In genomic region chr3:122948398-122948797, GRCh38 we compare ENCODE assay signal across 16 cellular contexts.
DNase-seq lines count a peak whose midpoint lies in the region; ATAC-seq and TF ChIP-seq lines count a peak whose summit lies in the region.
"Had no signal": no experiment of that assay in that cellular context is flagged by ENCODE, and none has a peak within 500 bp of the region (broad histone marks: within the 10 kb centered on the region; RNA-seq: fewer than 3 reads in every experiment).

No MANE protein-coding gene starts in this region.

- peaks cover 6 to 8% of the 10 kb centered on the region in 2 donors for H3K4me1 Mint-ChIP-seq in natural killer cell treated with Interleukin-12 subunit alpha and Interleukin-12 subunit beta and Interleukin-15 and Interleukin-18, amount 100 ng/mL, for 72 hours (ENCODE audit: low read depth in 2 of 2)
- H3K4me1 Mint-ChIP-seq: activated naive CD8-positive, alpha-beta T cell treated with anti-CD3 and anti-CD28 coated beads for 36 hours had no signal

- DNase-seq in H7 = peak; percentile 64
- peak; percentile 37 to 48 for DNase-seq in SJCRH30
- DNase-seq in left ventricle myocardium superior = peak; percentile 56
- no peak for DNase-seq in natural killer cell treated with Interleukin-12 subunit alpha and Interleukin-12 subunit beta and Interleukin-15 and Interleukin-18, amount 100 ng/mL, for 72 hours (ENCODE audit: low spot score)
- no peak for DNase-seq in testis
- DNase-seq in LoVo (ENCODE audit: low spot score) = no peak
- DNase-seq: activated CD4-positive, alpha-beta T cell treated with anti-CD3 and anti-CD28 coated beads, Interleukin-2, amount 50 U/mL, for 48 hours; activated naive CD8-positive, alpha-beta T cell treated with anti-CD3 and anti-CD28 coated beads for 36 hours; activated T-cell treated with anti-CD3 and anti-CD28 coated beads, Interleukin-2, amount 50 U/mL, for 24 hours; esophagus squamous epithelium; NCI-H1694 treated with DMSO at 0.1 percent for 48 hours; stimulated activated CD4-positive, alpha-beta T cell treated with anti-CD3 and anti-CD28 coated beads, Interleukin-2, amount 100 ng/mL, for 48 hours; substantia nigra had no signal

- no peak overlapping the region for H3K27ac ChIP-seq in BLaER1
- no peak overlapping the region for H3K27ac ChIP-seq in SJCRH30
- no peak overlapping the region for H3K27ac ChIP-seq in testis
- H3K27ac ChIP-seq: esophagus squamous epithelium, KMS-11 had no signal

- H3K4me2 ChIP-seq in BLaER1 = peak overlapping the region; percentile 42
- H3K4me2 ChIP-seq: KMS-11 had no signal

- H3K4me1 ChIP-seq in BLaER1 = peaks cover 58% of the 10 kb centered on the region
- H3K4me1 ChIP-seq in SJCRH30 = no peaks in the 10 kb centered on the region
- H3K4me1 ChIP-seq in testis = no peaks in the 10 kb centered on the region

- no peaks in the 10 kb centered on the region for H3K36me3 Mint-ChIP-seq in natural killer cell treated with Interleukin-12 subunit alpha and Interleukin-12 subunit beta and Interleukin-15 and Interleukin-18, amount 100 ng/mL, for 72 hours
- H3K36me3 Mint-ChIP-seq: activated naive CD8-positive, alpha-beta T cell treated with anti-CD3 and anti-CD28 coated beads for 36 hours had no signal

- intact Hi-C loops in left ventricle myocardium superior (cut with micrococcal nuclease) (loop anchor here (5.0 kb wide), 1 partner anchor 319 kb away; no protein-coding TSS in a partner anchor), testis (cut with DNase I; ENCODE audit: low total_unique reads) (loop anchor here (10.0 kb wide), 1 partner anchor 76 kb away; the partner anchor contains the start of gene SEMA5B)

- no peak overlapping the region for H3K4me3 Mint-ChIP-seq in natural killer cell treated with Interleukin-12 subunit alpha and Interleukin-12 subunit beta and Interleukin-15 and Interleukin-18, amount 100 ng/mL, for 72 hours
- H3K4me3 Mint-ChIP-seq: activated naive CD8-positive, alpha-beta T cell treated with anti-CD3 and anti-CD28 coated beads for 36 hours; activated T-cell treated with anti-CD3 and anti-CD28 coated beads, Interleukin-2, amount 50 U/mL, for 24 hours had no signal

- H3K36me3 ChIP-seq in BLaER1 (no peaks in the 10 kb centered on the region), H7 (replicated peaks; ENCODE audit: control insufficient read depth, insufficient read depth, low read length) (no peaks in the 10 kb centered on the region), SJCRH30 (no peaks in the 10 kb centered on the region), testis (ENCODE audit: low read depth, missing control alignments) (no peaks in the 10 kb centered on the region)
- H3K36me3 ChIP-seq: esophagus squamous epithelium had no signal

- 72 to 73% methylated on average over 5 to 7 of the region's 7 CpGs for WGBS in testis, 2 donors

- peaks cover 2% of the 10 kb centered on the region; the same call in 1 of the 2 replicates for H4K20me1 ChIP-seq in BLaER1

- no peak overlapping the region for H3K27ac Mint-ChIP-seq in natural killer cell treated with Interleukin-12 subunit alpha and Interleukin-12 subunit beta and Interleukin-15 and Interleukin-18, amount 100 ng/mL, for 72 hours
- H3K27ac Mint-ChIP-seq: activated naive CD8-positive, alpha-beta T cell treated with anti-CD3 and anti-CD28 coated beads for 36 hours; activated T-cell treated with anti-CD3 and anti-CD28 coated beads, Interleukin-2, amount 50 U/mL, for 24 hours had no signal

- no peaks in the 10 kb centered on the region for H3K9me3 Mint-ChIP-seq in natural killer cell treated with Interleukin-12 subunit alpha and Interleukin-12 subunit beta and Interleukin-15 and Interleukin-18, amount 100 ng/mL, for 72 hours
- H3K9me3 Mint-ChIP-seq: activated naive CD8-positive, alpha-beta T cell treated with anti-CD3 and anti-CD28 coated beads for 36 hours; activated T-cell treated with anti-CD3 and anti-CD28 coated beads, Interleukin-2, amount 50 U/mL, for 24 hours had no signal

- no peak overlapping the region for H3K4me3 ChIP-seq in BLaER1
- no peak overlapping the region for H3K4me3 ChIP-seq in H7 (ENCODE audit: insufficient read depth, low read depth, low read length)
- no peak overlapping the region for H3K4me3 ChIP-seq in SJCRH30
- no peak overlapping the region for H3K4me3 ChIP-seq in testis
- H3K4me3 ChIP-seq: esophagus squamous epithelium had no signal

- peaks cover 16 to 23% of the 10 kb centered on the region in 2 donors for H3K27me3 Mint-ChIP-seq in natural killer cell treated with Interleukin-12 subunit alpha and Interleukin-12 subunit beta and Interleukin-15 and Interleukin-18, amount 100 ng/mL, for 72 hours
- H3K27me3 Mint-ChIP-seq: activated naive CD8-positive, alpha-beta T cell treated with anti-CD3 and anti-CD28 coated beads for 36 hours had no signal

- no peak for TF ChIP-seq CTCF in testis (IDR thresholded peaks at IDR 0.05)

- H3K27me3 ChIP-seq in BLaER1 (no peaks in the 10 kb centered on the region), H7 (ENCODE audit: control insufficient read depth, insufficient read depth, low read length) (no peaks in the 10 kb centered on the region), SJCRH30 (no peaks in the 10 kb centered on the region), testis (no peaks in the 10 kb centered on the region)

- H3K9ac ChIP-seq in BLaER1 = no peak overlapping the region
- H3K9ac ChIP-seq: KMS-11 had no signal

- no peaks in the 10 kb centered on the region for H3K9me3 ChIP-seq in BLaER1
- H3K9me3 ChIP-seq in SJCRH30 (replicated peaks) = no peaks in the 10 kb centered on the region
- no peaks in the 10 kb centered on the region for H3K9me3 ChIP-seq in testis
- H3K9me3 ChIP-seq: esophagus squamous epithelium had no signal

- ATAC-seq in left ventricle myocardium superior (peak; percentile 80), HG03565 (IDR thresholded peaks at IDR 0.05; ENCODE audit: unreplicated experiment) (no peak)
- no peak for ATAC-seq in natural killer cell treated with Interleukin-12 subunit alpha and Interleukin-12 subunit beta and Interleukin-15 and Interleukin-18, amount 100 ng/mL, for 72 hours

- no peak for TF ChIP-seq POLR2A in testis (IDR thresholded peaks at IDR 0.05)

Comparison
In these comparisons a context has a peak if more than half of its experiments do, and no peak if none do; other contexts are left out.
1. DNase-seq: peak in H7 (single experiment), SJCRH30 (2 of 2) and left ventricle myocardium superior (single experiment); none in natural killer cell treated with Interleukin-12 subunit alpha and Interleukin-12 subunit beta and Interleukin-15 and Interleukin-18, amount 100 ng/mL, for 72 hours (single experiment), testis (single experiment) and LoVo (single experiment).